In the genomic region with DNA sequence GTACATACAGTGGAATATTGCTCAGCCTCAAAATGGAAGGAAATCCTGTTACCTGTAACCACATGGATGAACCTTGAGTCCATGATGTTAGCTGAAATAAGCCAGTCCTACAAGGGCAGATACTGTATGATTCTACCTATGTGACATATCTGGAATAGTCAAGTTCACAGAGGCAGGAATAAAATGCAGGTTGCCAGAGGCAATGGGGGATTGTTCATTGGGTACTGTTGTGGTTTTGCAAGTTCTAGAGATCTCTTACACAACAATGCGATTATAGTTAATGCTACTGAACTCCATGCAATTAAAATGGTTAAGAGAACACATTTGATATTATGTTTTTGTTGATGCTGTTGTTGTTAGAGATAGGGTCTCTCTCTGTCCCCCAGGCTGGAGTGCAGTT, we compare ENCODE assay signal across 13 cellular contexts.
A peak's percentile ranks its signal among the peaks of the same experiment; 100 is the strongest.
DNase-seq lines count a peak whose midpoint lies in the region; FAIRE-seq and TF ChIP-seq lines count a peak whose summit lies in the region.
"Had no signal": no experiment of that assay in that cellular context is flagged by ENCODE, and none has a peak within 500 bp of the region (broad histone marks: within the 10 kb centered on the region; RNA-seq: fewer than 3 reads in every experiment).

No MANE protein-coding gene starts in this region.

- H2BK120ac ChIP-seq in trophoblast cell (ENCODE audit: insufficient read depth, low read length, poor library complexity), result no peak overlapping the region

- H3K27ac ChIP-seq in endothelial cell of umbilical vein (ENCODE audit: insufficient read depth, low read depth, low read length), result no peak overlapping the region
- H3K27ac ChIP-seq in trophoblast cell (ENCODE audit: low read depth, low read length), result no peak overlapping the region
- H3K27ac ChIP-seq in esophagus muscularis mucosa (replicated peaks in 1 of 4), result no peak overlapping the region
- H3K27ac ChIP-seq: BLaER1 treated with 17β-estradiol and CSF1 and Interleukin-3, amounts not matched to agents 10 nM and 100 nM had no signal

- peaks cover 15% of the 10 kb centered on the region for H3K79me1 ChIP-seq in trophoblast cell (ENCODE audit: low read length)

- TF ChIP-seq EP300 in esophagus muscularis mucosa (IDR thresholded peaks at IDR 0.05), result no peak

- H4K91ac ChIP-seq in trophoblast cell (ENCODE audit: low read depth, low read length), result no peak overlapping the region

- CTCF ChIA-PET in endothelial cell of umbilical vein (lab: Charles Lee), result no interaction called here

- H3K18ac ChIP-seq in trophoblast cell (ENCODE audit: low read length), result no peak overlapping the region

- H3K14ac ChIP-seq in trophoblast cell (ENCODE audit: low read length), result no peak overlapping the region

- H3K9ac ChIP-seq in endothelial cell of umbilical vein (replicated peaks; ENCODE audit: extremely low read depth, insufficient read depth, low read length) (no peak overlapping the region), trophoblast cell (ENCODE audit: low read length) (no peak overlapping the region)
- H3K9ac ChIP-seq: BLaER1 treated with 17β-estradiol and CSF1 and Interleukin-3, amounts not matched to agents 10 nM and 100 nM had no signal

- no peak overlapping the region for H3K4ac ChIP-seq in trophoblast cell (ENCODE audit: low read depth, low read length)

- peak; percentile 47 for FAIRE-seq in GM12891 (lab: Jason Lieb, UNC)
- FAIRE-seq in endothelial cell of umbilical vein (lab: Jason Lieb, UNC), result peak; percentile 70

- H3K79me2 ChIP-seq in endothelial cell of umbilical vein (ENCODE audit: control insufficient read depth, insufficient read depth, low read length), result no peaks in the 10 kb centered on the region
- peaks cover 3% of the 10 kb centered on the region for H3K79me2 ChIP-seq in trophoblast cell (ENCODE audit: control insufficient read depth, insufficient read depth, low read length, poor library complexity)

- WGBS in trophoblast cell (ENCODE audit: extremely low coverage, insufficient coverage, insufficient read length), result no CpG with 5 or more reads among the region's 1 CpG
- 100% methylated on average over 1 of the region's 1 CpG for WGBS in esophagus muscularis mucosa

- H2BK12ac ChIP-seq in trophoblast cell (ENCODE audit: low read length), result no peak overlapping the region

- no peak overlapping the region for H4K12ac ChIP-seq in trophoblast cell (ENCODE audit: low read depth, low read length)

- TF ChIP-seq CTCF in endothelial cell of umbilical vein (IDR thresholded peaks at IDR 0.05; ENCODE audit: extremely low read depth in 1 of 2, insufficient read depth in 1 of 2, low read depth in 1 of 2, low read length in 2 of 2) (no peak), esophagus muscularis mucosa (IDR thresholded peaks at IDR 0.05) (no peak)

- H3K9me3 ChIP-seq in endothelial cell of umbilical vein (replicated peaks; ENCODE audit: control insufficient read depth, insufficient read depth, low read length) (no peaks in the 10 kb centered on the region), trophoblast cell (ENCODE audit: insufficient read depth, low read depth, low read length) (no peaks in the 10 kb centered on the region), esophagus muscularis mucosa (peaks cover 0 to 6% (median 0%) of the 10 kb centered on the region in 4 donors)
- H3K9me3 ChIP-seq: BLaER1 treated with 17β-estradiol and CSF1 and Interleukin-3, amounts not matched to agents 10 nM and 100 nM had no signal

- H3K9me1 ChIP-seq in endothelial cell of umbilical vein (replicated peaks; ENCODE audit: control insufficient read depth, extremely low read depth, insufficient read depth, low read length), result no peaks in the 10 kb centered on the region

- DNase-seq in GM12891 (ENCODE audit: insufficient read length, low spot score) (no peak), RPMI7951 (ENCODE audit: low read depth) (peak; percentile 61), endothelial cell of umbilical vein (ENCODE audit: low read depth, low spot score) (no peak), trophoblast cell (peak; percentile 45 to 75), foreskin melanocyte (no peak), RKO (ENCODE audit: low spot score) (no peak), NOMO-1 treated with dmso at 0.1 percent for 144 hours (lab: John Stamatoyannopoulos, UW; ENCODE audit: unreplicated experiment) (no peak), esophagus muscularis mucosa (ENCODE audit: extremely low spot score) (no peak)
- DNase-seq: ACHN; CD4-positive, CD25-positive, alpha-beta regulatory T cell; H7 had no signal

- H4K8ac ChIP-seq in trophoblast cell (ENCODE audit: low read depth, low read length), result no peak overlapping the region

- TF ChIP-seq POLR2A in GM12891 (IDR thresholded peaks at IDR 0.05; ENCODE audit: low read depth, low read length) (no peak), endothelial cell of umbilical vein (IDR thresholded peaks at IDR 0.05; ENCODE audit: low read depth, low read length) (no peak), esophagus muscularis mucosa (IDR thresholded peaks at IDR 0.05; ENCODE audit: low read depth) (no peak)

- H2BK5ac ChIP-seq in trophoblast cell (ENCODE audit: low read depth, low read length, poor library complexity), result no peak overlapping the region

- H3K4me3 ChIP-seq in endothelial cell of umbilical vein (replicated peaks in 1 of 3; ENCODE audit: insufficient read depth in 1 of 3, low read depth in 1 of 3, low read length in 3 of 3) (no peak overlapping the region), trophoblast cell (ENCODE audit: low read depth, low read length) (no peak overlapping the region), esophagus muscularis mucosa (no peak overlapping the region)
- H3K4me3 ChIP-seq: BLaER1 treated with 17β-estradiol and CSF1 and Interleukin-3, amounts not matched to agents 10 nM and 100 nM; GM23338 had no signal

- H3K27me3 ChIP-seq in endothelial cell of umbilical vein (ENCODE audit: control insufficient read depth in 2 of 2, insufficient read depth in 2 of 2, low read length in 2 of 2) (no peaks in the 10 kb centered on the region), trophoblast cell (ENCODE audit: insufficient read depth, low read length) (no peaks in the 10 kb centered on the region), esophagus muscularis mucosa (no peaks in the 10 kb centered on the region)
- H3K27me3 ChIP-seq: BLaER1 treated with 17β-estradiol and CSF1 and Interleukin-3, amounts not matched to agents 10 nM and 100 nM had no signal

- no peaks in the 10 kb centered on the region for H4K20me1 ChIP-seq in endothelial cell of umbilical vein (replicated peaks; ENCODE audit: control insufficient read depth, extremely low read depth, insufficient read depth, low read length)
- H4K20me1 ChIP-seq: BLaER1 treated with 17β-estradiol and CSF1 and Interleukin-3, amounts not matched to agents 10 nM and 100 nM had no signal

- intact Hi-C loops in endothelial cell of umbilical vein (cut with micrococcal nuclease), result no loop called here
- intact Hi-C loops in esophagus muscularis mucosa (cut with DNase I), result no loop called here

- H2AK5ac ChIP-seq in trophoblast cell (ENCODE audit: low read length), result no peak overlapping the region

- dilution Hi-C loops in endothelial cell of umbilical vein (cut with MboI; ENCODE audit: extremely low pct_ligation_motif_present, low sequenced_read_pairs), result no loop called here

- H3K4me2 ChIP-seq in endothelial cell of umbilical vein (ENCODE audit: insufficient read depth, low read length) (no peak overlapping the region), trophoblast cell (ENCODE audit: low read length) (no peak overlapping the region)
- H3K4me2 ChIP-seq: BLaER1 treated with 17β-estradiol and CSF1 and Interleukin-3, amounts not matched to agents 10 nM and 100 nM; GM23338 had no signal

- no TSS peak for BruUV-seq in endothelial cell of umbilical vein (replicated peaks; lab: Mats Ljungman, UMichigan)

- POLR2A ChIA-PET in endothelial cell of umbilical vein (lab: Charles Lee), result no interaction called here

- H3K4me1 ChIP-seq in endothelial cell of umbilical vein (ENCODE audit: control insufficient read depth, extremely low read depth, insufficient read depth, low read length), result peaks cover 19% of the 10 kb centered on the region
- H3K4me1 ChIP-seq in trophoblast cell (ENCODE audit: control insufficient read depth in 1 of 2, insufficient read depth in 2 of 2, low read length in 2 of 2), result peaks cover 21 to 30% of the 10 kb centered on the region in 2 experiments
- no peaks in the 10 kb centered on the region for H3K4me1 ChIP-seq in esophagus muscularis mucosa

- no peak overlapping the region for H3K23ac ChIP-seq in trophoblast cell (ENCODE audit: low read length)

- H2AFZ ChIP-seq in endothelial cell of umbilical vein (ENCODE audit: low read depth, low read length), result no peak overlapping the region
- no peak overlapping the region for H2AFZ ChIP-seq in trophoblast cell (ENCODE audit: insufficient read depth, low read length, poor library complexity)
- H2AFZ ChIP-seq: GM23338 had no signal

- no peaks in the 10 kb centered on the region for H3K36me3 ChIP-seq in endothelial cell of umbilical vein (ENCODE audit: control insufficient read depth in 2 of 2, extremely low read depth in 1 of 2, insufficient read depth in 2 of 2, low read length in 2 of 2)
- peaks cover 3 to 5% of the 10 kb centered on the region in 2 experiments for H3K36me3 ChIP-seq in trophoblast cell (ENCODE audit: control insufficient read depth in 1 of 2, insufficient read depth in 2 of 2, low read length in 2 of 2)
- no peaks in the 10 kb centered on the region for H3K36me3 ChIP-seq in esophagus muscularis mucosa
- H3K36me3 ChIP-seq: BLaER1 treated with 17β-estradiol and CSF1 and Interleukin-3, amounts not matched to agents 10 nM and 100 nM had no signal

TF ChIP-seq in GM12891, 5 proteins besides CTCF, POLR2A, EP300 and RAD21:
- TF ChIP-seq SPI1 (IDR thresholded peaks at IDR 0.05; ENCODE audit: low read depth, low read length), result no peak
- no peak for TF ChIP-seq TAF1 (IDR thresholded peaks at IDR 0.05; ENCODE audit: low read depth, low read length)
- no peak for TF ChIP-seq PAX5 (IDR thresholded peaks at IDR 0.05; ENCODE audit: insufficient read depth, low read length, severe bottlenecking)
- TF ChIP-seq POU2F2 (IDR thresholded peaks at IDR 0.05; ENCODE audit: low read depth, low read length), result no peak
- no peak for TF ChIP-seq POLR2AphosphoS5 (IDR thresholded peaks at IDR 0.05; ENCODE audit: low read depth, low read length)

TF ChIP-seq in endothelial cell of umbilical vein, 7 proteins besides CTCF, POLR2A, EP300 and RAD21:
- TF ChIP-seq EZH2 (IDR thresholded peaks at IDR 0.05; ENCODE audit: borderline replicate concordance, low read depth, low read length, severe bottlenecking) (no peak), MYC (IDR thresholded peaks at IDR 0.05; ENCODE audit: low read depth, low read length) (no peak), JUN (IDR thresholded peaks at IDR 0.05; ENCODE audit: borderline replicate concordance, insufficient read depth, insufficient read length, low read depth) (no peak), FOS (IDR thresholded peaks at IDR 0.05; ENCODE audit: borderline replicate concordance, insufficient read depth, low read length) (no peak)

Comparison
In these comparisons a context has a peak if more than half of its experiments do, and no peak if none do; other contexts are left out.
1. DNase-seq: peak in RPMI7951 (single experiment) and trophoblast cell (2 of 2); none in GM12891 (single experiment), endothelial cell of umbilical vein (single experiment), foreskin melanocyte (single experiment), RKO (single experiment), NOMO-1 treated with dmso at 0.1 percent for 144 hours (single experiment) and esophagus muscularis mucosa (single experiment).